Comparison of ENCODE assay signal across 8 cellular contexts in the genomic region with DNA sequence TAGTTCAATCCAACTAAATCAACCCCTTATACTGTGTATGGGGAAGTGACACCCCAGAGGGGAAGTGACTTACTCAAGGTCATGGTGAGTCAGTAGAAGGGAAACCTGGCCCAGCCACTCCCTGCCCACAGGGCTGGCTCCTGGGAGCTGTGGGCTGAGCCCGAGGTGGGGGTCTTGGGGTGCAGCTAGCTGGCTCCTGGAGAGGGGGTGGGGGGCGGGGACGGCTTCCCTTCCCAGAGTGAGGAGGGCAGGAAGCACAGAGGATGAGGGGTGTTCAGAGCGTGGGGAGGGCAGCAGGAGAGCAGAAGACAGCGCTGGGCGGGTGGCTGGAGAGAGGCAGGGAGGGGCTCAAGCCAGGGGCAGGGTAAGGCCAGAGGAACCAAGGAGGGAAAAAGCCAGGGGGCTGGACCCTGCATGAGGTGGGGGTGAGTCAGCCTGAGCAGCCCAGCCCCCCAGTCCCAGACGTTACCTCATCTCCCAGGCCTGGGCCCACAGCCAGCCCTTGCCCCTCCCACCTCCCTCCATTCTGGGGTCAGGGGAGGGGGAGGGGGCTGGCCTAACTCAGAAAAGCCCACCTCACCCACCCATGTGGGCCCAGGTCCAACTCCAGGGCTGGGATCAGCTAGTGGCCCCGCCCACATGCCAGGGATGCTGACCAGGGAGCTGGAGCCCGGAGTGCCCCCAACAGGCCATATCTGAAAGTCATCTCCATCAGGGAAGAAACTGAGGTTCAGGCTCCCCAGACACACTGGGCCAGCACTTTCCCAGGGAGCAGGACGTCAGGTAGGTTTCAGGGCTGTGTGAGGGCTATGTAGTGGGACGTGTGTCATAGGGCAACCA. TPM values are rescaled to one million over a fixed set of nuclear protein-coding genes. Genes with fewer than 3 reads are reported as not detected.
DNase-seq lines count a peak whose midpoint lies in the region; ATAC-seq and TF ChIP-seq lines count a peak whose summit lies in the region.

No MANE protein-coding gene starts in this region.

- CTCF ChIA-PET in CD4-positive, alpha-beta T cell (lab: Charles Lee), result no interaction called here
- CTCF ChIA-PET in IMR-90 (lab: Yijun Ruan, JAX), result interaction anchor here (0.9 to 1.6 kb wide), 2 partner anchors 37 to 52 kb away, joined by 4 to 6 read pairs; no protein-coding TSS in a partner anchor

- peak overlapping the region; percentile 99 for H4K91ac ChIP-seq in IMR-90 (ENCODE audit: insufficient read depth, low read depth, low read length)

- peaks cover 8% of the 10 kb centered on the region for H3K9me1 ChIP-seq in IMR-90 (ENCODE audit: insufficient read depth, low read length)

- H3K4me1 Mint-ChIP-seq in CD4-positive, alpha-beta T cell (ENCODE audit: low read depth), result peaks cover 23% of the 10 kb centered on the region

- peak overlapping the region; percentile 90 for H4K5ac ChIP-seq in IMR-90 (ENCODE audit: low read depth, low read length)

- intact Hi-C loops in CD4-positive, alpha-beta T cell (cut with DNase I, micrococcal nuclease), result no loop called here
- intact Hi-C loops in IMR-90 (cut with micrococcal nuclease), result no loop called here
- intact Hi-C loops in posterior vena cava (cut with DNase I), result loop anchor here (1.0 to 5.0 kb wide), 2 partner anchors 8 to 102 kb away; no protein-coding TSS in a partner anchor

- POLR2A ChIA-PET in CD4-positive, alpha-beta T cell (lab: Charles Lee), result no interaction called here
- POLR2A ChIA-PET in IMR-90 (lab: Charles Lee; ENCODE audit: unreplicated experiment), result interaction anchor here (0.5 to 2.1 kb wide), 9 partner anchors 11 to 941 kb away, joined by 3 to 11 read pairs (median 3); a partner anchor contains a TSS

- H3K4me3 Mint-ChIP-seq in CD4-positive, alpha-beta T cell, result no peak overlapping the region

- DNase-seq in CD4-positive, alpha-beta T cell, result no peak
- peak; percentile 92 for DNase-seq in IMR-90
- DNase-seq in activated CD4-positive, alpha-beta T cell treated with anti-CD3 and anti-CD28 coated beads, Interleukin-2, amount 50 U/mL, for 48 hours, result peak; percentile 36 to 46
- DNase-seq in glomerular visceral epithelial cell (ENCODE audit: extremely low spot score), result peak; percentile 99
- peak; percentile 96 for DNase-seq in posterior vena cava (ENCODE audit: low spot score)
- DNase-seq in NCI-H146 (lab: John Stamatoyannopoulos, UW), result no peak
- DNase-seq in occipital lobe (lab: John Stamatoyannopoulos, UW), result no peak

- H2AFZ ChIP-seq in IMR-90 (replicated peaks; ENCODE audit: low read length, poor library complexity), result peak overlapping the region; percentile 70

- peak overlapping the region; percentile 100 for H2BK5ac ChIP-seq in IMR-90 (ENCODE audit: low read depth, low read length, poor library complexity, severe bottlenecking)

- no peak for ATAC-seq in CD4-positive, alpha-beta T cell (ENCODE audit: poor library complexity)
- ATAC-seq in IMR-90 (ENCODE audit: low read depth) (peak; percentile 24), GM21576 (IDR thresholded peaks at IDR 0.05; ENCODE audit: unreplicated experiment) (no peak)

- no TSS peak for BruUV-seq in IMR-90 (replicated peaks; lab: Mats Ljungman, UMichigan)

- no peak for TF ChIP-seq CTCF in CD4-positive, alpha-beta T cell (IDR thresholded peaks at IDR 0.05)
- TF ChIP-seq CTCF in IMR-90 (conservative IDR thresholded peaks at IDR 0.05; ENCODE audit: low read depth, low read length), result peak; percentile 55

- peak overlapping the region; percentile 100 for H3K23ac ChIP-seq in IMR-90 (ENCODE audit: low read depth, low read length)

- H3K36me3 ChIP-seq in IMR-90 (ENCODE audit: control insufficient read depth, insufficient read depth, low read length), result peaks cover 57% of the 10 kb centered on the region

- 0% methylated on average over 3 of the region's 11 CpGs; no CpG with 5 or more reads in 1 of the 2 experiments for WGBS in IMR-90 (ENCODE audit: extremely low coverage in 2 of 2, insufficient read length in 1 of 2), 2 experiments

- in situ Hi-C loops in IMR-90 (cut with MboI; ENCODE audit: low sequenced_read_pairs), result no loop called here

- H3K27me3 ChIP-seq in CD4-positive, alpha-beta T cell (ENCODE audit: control insufficient read depth, insufficient read depth, low read length), result no peaks in the 10 kb centered on the region
- H3K27me3 ChIP-seq in IMR-90 (ENCODE audit: control insufficient read depth, insufficient read depth, low read length), result no peaks in the 10 kb centered on the region

- peak overlapping the region; percentile 100 for H3K9ac ChIP-seq in IMR-90 (ENCODE audit: low read depth, low read length)

- H2BK15ac ChIP-seq in IMR-90 (ENCODE audit: low read depth, low read length), result peak overlapping the region; percentile 87; the same call in 1 of the 3 replicates

- H3K27ac Mint-ChIP-seq in CD4-positive, alpha-beta T cell, result peak overlapping the region; percentile 39

- no peak overlapping the region for H3K27ac ChIP-seq in CD4-positive, alpha-beta T cell (ENCODE audit: low read depth, low read length)
- H3K27ac ChIP-seq in IMR-90 (ENCODE audit: insufficient read depth, low read length), result peak overlapping the region; percentile 100

- H3K9me3 Mint-ChIP-seq in CD4-positive, alpha-beta T cell, result no peaks in the 10 kb centered on the region

- H4K20me1 ChIP-seq in IMR-90 (ENCODE audit: insufficient read depth, low read length), result peaks cover 74% of the 10 kb centered on the region

- peaks cover 5% of the 10 kb centered on the region for H3K36me3 Mint-ChIP-seq in CD4-positive, alpha-beta T cell (ENCODE audit: low read depth)

- peak overlapping the region; percentile 10; the same call in 1 of the 2 replicates for H3K4me3 ChIP-seq in IMR-90 (ENCODE audit: insufficient read depth, low read depth, low read length)

- H4K8ac ChIP-seq in IMR-90 (ENCODE audit: low read depth in 2 of 2, low read length in 2 of 2), result peak overlapping the region; percentile 96 to 97

- no peak; the same call in 1 of the 2 replicates for TF ChIP-seq RAD21 in IMR-90 (IDR thresholded peaks at IDR 0.05; ENCODE audit: low read length)

- peak overlapping the region; percentile 90 for H3K56ac ChIP-seq in IMR-90 (ENCODE audit: extremely low read depth, insufficient read depth, low read length)

- dilution Hi-C loops in IMR-90 (cut with HindIII; ENCODE audit: low sequenced_read_pairs, unreplicated experiment), result no loop called here

- peak overlapping the region; percentile 87 for H3K18ac ChIP-seq in IMR-90 (ENCODE audit: low read depth, low read length)

- H2AK9ac ChIP-seq in IMR-90 (replicated peaks; ENCODE audit: low read depth, low read length, poor library complexity), result peak overlapping the region; percentile 100

- peak overlapping the region; percentile 99 for H3K14ac ChIP-seq in IMR-90 (replicated peaks; ENCODE audit: low read depth, low read length)

- peak overlapping the region; percentile 100 for H2AK5ac ChIP-seq in IMR-90 (ENCODE audit: low read depth, low read length)

- peak overlapping the region; percentile 82 for H3K4me2 ChIP-seq in IMR-90 (ENCODE audit: low read depth, low read length)

- no peaks in the 10 kb centered on the region for H3K9me3 ChIP-seq in CD4-positive, alpha-beta T cell (ENCODE audit: control insufficient read depth, low read length)
- no peaks in the 10 kb centered on the region for H3K9me3 ChIP-seq in IMR-90 (ENCODE audit: control insufficient read depth, insufficient read depth, low read length)

- H3K4me1 ChIP-seq in IMR-90 (ENCODE audit: control insufficient read depth, insufficient read depth, low read length), result peaks cover 31% of the 10 kb centered on the region

- H2BK20ac ChIP-seq in IMR-90 (ENCODE audit: low read depth, low read length), result peak overlapping the region; percentile 85

- H3K27me3 Mint-ChIP-seq in CD4-positive, alpha-beta T cell, result no peaks in the 10 kb centered on the region

- peak overlapping the region; percentile 100 for H3K4ac ChIP-seq in IMR-90 (ENCODE audit: low read depth, low read length)

- TF ChIP-seq POLR2A in IMR-90 (IDR thresholded peaks at IDR 0.05; ENCODE audit: low read depth, low read length), result no peak

- peak overlapping the region; percentile 93 for H2BK120ac ChIP-seq in IMR-90 (ENCODE audit: low read depth, low read length)

- peaks cover 29 to 72% of the 10 kb centered on the region in 2 experiments for H3K79me1 ChIP-seq in IMR-90 (ENCODE audit: low read depth in 1 of 2, low read length in 2 of 2)

TF ChIP-seq in IMR-90, 13 proteins besides CTCF, POLR2A, EP300 and RAD21 (continues in another document):
- 0 out of 2 replicates have a peak, but pooled peaks have one; percentile 48 for TF ChIP-seq MXI1 (IDR thresholded peaks at IDR 0.05; ENCODE audit: borderline replicate concordance, low read depth, low read length)

RNA-seq across cellular contexts. Expression of a gene that starts 2.8 kb away (rescaled TPM):
- total RNA-seq in CD4-positive, alpha-beta T cell, result 1 to 10 TPM; 5.2 to 6.0 TPM
- total RNA-seq in IMR-90 (2012; rRNA removed) (70.4 and 72.5 TPM in 2 replicates), posterior vena cava (100 to 1,000 TPM; 448 to 580 TPM), occipital lobe (7.8 TPM)
- 534 and 574 TPM in 2 replicates for polyA plus RNA-seq in IMR-90 (2012; rRNA removed)
- 252 and 588 TPM in 2 replicates for polyA plus RNA-seq in IMR-90 (2012; cell fraction: cytosol; rRNA removed)
- 1,535 and 3,107 TPM in 2 replicates for polyA plus RNA-seq in IMR-90 (2012; cell fraction: nucleus; rRNA removed; ENCODE audit: low replicate concordance)

RNA-seq across cellular contexts. Expression of a gene that starts 15.1 kb away (rescaled TPM):
- 1 to 10 TPM; 1.3 to 1.4 TPM for total RNA-seq in CD4-positive, alpha-beta T cell
- 0.54 and 0.56 TPM in 2 replicates for total RNA-seq in IMR-90 (2012; rRNA removed)
- 3.6 and 3.9 TPM in 2 replicates for polyA plus RNA-seq in IMR-90 (2012; rRNA removed)
- 0.49 and 1.3 TPM in 2 replicates for polyA plus RNA-seq in IMR-90 (2012; cell fraction: cytosol; rRNA removed)
- polyA plus RNA-seq in IMR-90 (2012; cell fraction: nucleus; rRNA removed; ENCODE audit: low replicate concordance), result 20.3 and 32.4 TPM in 2 replicates
- total RNA-seq in posterior vena cava, result 10 to 100 TPM in 1 of 2 donors, 1 to 10 TPM in 1; 8.0 to 19.2 TPM
- total RNA-seq in occipital lobe, result 3.0 TPM

RNA-seq across cellular contexts. Expression of a gene that starts 21.1 kb away (rescaled TPM):
- total RNA-seq in CD4-positive, alpha-beta T cell, result 1 to 10 TPM; 1.8 to 2.5 TPM
- total RNA-seq in IMR-90 (2012; rRNA removed) (122 and 212 TPM in 2 replicates), posterior vena cava (100 to 1,000 TPM in 1 of 2 donors, 10 to 100 TPM in 1; 94.9 to 121 TPM), occipital lobe (170 TPM)
- 187 and 235 TPM in 2 replicates for polyA plus RNA-seq in IMR-90 (2012; rRNA removed)
- 150 and 193 TPM in 2 replicates for polyA plus RNA-seq in IMR-90 (2012; cell fraction: cytosol; rRNA removed)
- 786 and 1,481 TPM in 2 replicates for polyA plus RNA-seq in IMR-90 (2012; cell fraction: nucleus; rRNA removed; ENCODE audit: low replicate concordance)

RNA-seq across cellular contexts. Expression of a gene that starts 22.2 kb away (rescaled TPM):
- 10 to 100 TPM; 49.6 to 49.7 TPM for total RNA-seq in CD4-positive, alpha-beta T cell
- total RNA-seq in IMR-90 (2012; rRNA removed) (130 and 141 TPM in 2 replicates), posterior vena cava (10 to 100 TPM; 52.1 to 52.6 TPM), occipital lobe (63.5 TPM)
- 160 and 170 TPM in 2 replicates for polyA plus RNA-seq in IMR-90 (2012; rRNA removed)
- 124 and 130 TPM in 2 replicates for polyA plus RNA-seq in IMR-90 (2012; cell fraction: cytosol; rRNA removed)
- polyA plus RNA-seq in IMR-90 (2012; cell fraction: nucleus; rRNA removed; ENCODE audit: low replicate concordance), result 358 and 582 TPM in 2 replicates

RNA-seq across cellular contexts. Expression of a gene that starts 48.0 kb away (rescaled TPM):
- 10 to 100 TPM; 23.3 to 23.5 TPM for total RNA-seq in CD4-positive, alpha-beta T cell
- total RNA-seq in IMR-90 (2012; rRNA removed) (1.1 TPM in 2 replicates), posterior vena cava (1 to 10 TPM in 1 of 2 donors, under 1 TPM in 1; 0.79 to 2.0 TPM), occipital lobe (11.7 TPM)
- 10.1 and 13.6 TPM in 2 replicates for polyA plus RNA-seq in IMR-90 (2012; rRNA removed)
- polyA plus RNA-seq in IMR-90 (2012; cell fraction: cytosol; rRNA removed), result 11.9 and 36.3 TPM in 2 replicates
- polyA plus RNA-seq in IMR-90 (2012; cell fraction: nucleus; rRNA removed; ENCODE audit: low replicate concordance), result 12.9 and 42.6 TPM in 2 replicates

Comparison
In these comparisons a context has a peak if more than half of its experiments do, and no peak if none do; other contexts are left out.
1. DNase-seq: peak in IMR-90 (single experiment), activated CD4-positive, alpha-beta T cell treated with anti-CD3 and anti-CD28 coated beads, Interleukin-2, amount 50 U/mL, for 48 hours (2 of 2), glomerular visceral epithelial cell (single experiment) and posterior vena cava (single experiment); none in CD4-positive, alpha-beta T cell (0 of 10), NCI-H146 (single experiment) and occipital lobe (single experiment).
2. RNA of a gene that starts 21.1 kb away (total RNA-seq): 170 TPM in occipital lobe (single experiment), 122 to 212 TPM in IMR-90 and 94.9 to 121 TPM in posterior vena cava; 1.8 to 2.5 TPM in CD4-positive, alpha-beta T cell; every median in the first group is over 10 times any median in the second.
3. intact Hi-C loops: an anchor here in posterior vena cava (1.0 to 5.0 kb wide); none called in CD4-positive, alpha-beta T cell and IMR-90.